8 cellular contexts compared by ENCODE assay signal in genomic region chr1:211257831-211258225, GRCh38. TPM values are rescaled to one million over a fixed set of nuclear protein-coding genes. Genes with fewer than 3 reads are reported as not detected.
DNase-seq lines count a peak whose midpoint lies in the region; ATAC-seq lines count a peak whose summit lies in the region.

No MANE protein-coding gene starts in this region.

- WGBS in thymus: 9% methylated on average over 2 of the region's 2 CpGs

- no peaks in the 10 kb centered on the region for H3K4me1 ChIP-seq in thymus (ENCODE audit: control insufficient read depth, insufficient read depth, low read length)

- ATAC-seq in GM18511 (IDR thresholded peaks at IDR 0.05; ENCODE audit: unreplicated experiment): no peak

- intact Hi-C loops in activated CD4-positive, alpha-beta T cell treated with anti-CD3 and anti-CD28 coated beads, Interleukin-2, amount 10 ng/mL, durations not matched to agents 24 days and 14 days (cut with micrococcal nuclease): loop anchor here (2.0 to 10.0 kb wide), 5 partner anchors 47 to 813 kb away; partner anchors contain the start of gene KCNH1

- peaks cover 7% of the 10 kb centered on the region for H3K36me3 Mint-ChIP-seq in activated CD4-positive, alpha-beta T cell treated with anti-CD3 and anti-CD28 coated beads, Interleukin-2, amount 10 ng/mL, durations not matched to agents 24 days and 14 days (ENCODE audit: low read depth)

- no peak for DNase-seq in activated CD4-positive, alpha-beta T cell treated with anti-CD3 and anti-CD28 coated beads, Interleukin-2, amount 10 ng/mL, durations not matched to agents 24 days and 14 days
- no peak for DNase-seq in activated CD4-positive, alpha-beta T cell treated with anti-CD3 and anti-CD28 coated beads for 48 hours
- DNase-seq in globus pallidus (ENCODE audit: low spot score): no peak
- no peak for DNase-seq in superior temporal gyrus (ENCODE audit: extremely low spot score)

- H3K4me3 Mint-ChIP-seq in activated CD4-positive, alpha-beta T cell treated with anti-CD3 and anti-CD28 coated beads, Interleukin-2, amount 10 ng/mL, durations not matched to agents 24 days and 14 days: peak overlapping the region; percentile 96

- peak overlapping the region; percentile 86 for H3K4me3 ChIP-seq in thymus (ENCODE audit: low read length)

- no peaks in the 10 kb centered on the region for H3K27me3 ChIP-seq in layer of hippocampus (ENCODE audit: control insufficient read depth, insufficient read depth, low read length)
- no peaks in the 10 kb centered on the region for H3K27me3 ChIP-seq in thymus (ENCODE audit: control insufficient read depth, insufficient read depth)

- peaks cover 13% of the 10 kb centered on the region for H3K4me1 Mint-ChIP-seq in activated CD4-positive, alpha-beta T cell treated with anti-CD3 and anti-CD28 coated beads, Interleukin-2, amount 10 ng/mL, durations not matched to agents 24 days and 14 days

- peak overlapping the region; percentile 97 for H3K27ac Mint-ChIP-seq in activated CD4-positive, alpha-beta T cell treated with anti-CD3 and anti-CD28 coated beads, Interleukin-2, amount 10 ng/mL, durations not matched to agents 24 days and 14 days

- H3K27ac ChIP-seq in angular gyrus (ENCODE audit: low read depth, low read length): peak overlapping the region; percentile 99
- peak overlapping the region; percentile 98 for H3K27ac ChIP-seq in layer of hippocampus (ENCODE audit: low read depth, low read length)
- peak overlapping the region; percentile 100 for H3K27ac ChIP-seq in thymus (ENCODE audit: low read depth)

- H3K36me3 ChIP-seq in thymus (ENCODE audit: control insufficient read depth, insufficient read depth): no peaks in the 10 kb centered on the region

- no peaks in the 10 kb centered on the region for H3K9me3 Mint-ChIP-seq in activated CD4-positive, alpha-beta T cell treated with anti-CD3 and anti-CD28 coated beads, Interleukin-2, amount 10 ng/mL, durations not matched to agents 24 days and 14 days

- H3K9me3 ChIP-seq in thymus (ENCODE audit: control insufficient read depth): no peaks in the 10 kb centered on the region

- peaks cover 4% of the 10 kb centered on the region for H3K27me3 Mint-ChIP-seq in activated CD4-positive, alpha-beta T cell treated with anti-CD3 and anti-CD28 coated beads, Interleukin-2, amount 10 ng/mL, durations not matched to agents 24 days and 14 days

RNA-seq across cellular contexts. Expression of gene RCOR3, which starts 1.3 kb away (rescaled TPM):
- 38.0 and 39.8 TPM in 2 replicates for total RNA-seq in activated CD4-positive, alpha-beta T cell treated with anti-CD3 and anti-CD28 coated beads, Interleukin-2, amount 10 ng/mL, durations not matched to agents 24 days and 14 days
- polyA plus RNA-seq in thymus: 52.4 TPM
